14 cellular contexts compared by ENCODE assay signal in genomic region chr16:23950291-23950894, GRCh38.
DNase-seq lines count a peak whose midpoint lies in the region; TF ChIP-seq lines count a peak whose summit lies in the region.
"Had no signal": no experiment of that assay in that cellular context is flagged by ENCODE, and none has a peak within 500 bp of the region (broad histone marks: within the 10 kb centered on the region; RNA-seq: fewer than 3 reads in every experiment).

No MANE protein-coding gene starts in this region.

- peaks cover 9% of the 10 kb centered on the region for H3K4me1 ChIP-seq in vagina
- H3K4me1 ChIP-seq: uterus had no signal

- H3K27me3 Mint-ChIP-seq in activated CD4-positive, alpha-beta memory T cell treated with anti-CD3 and anti-CD28 coated beads, Interleukin-2, amount 10 ng/mL, durations not matched to agents 7 days and 5 days: no peaks in the 10 kb centered on the region
- H3K27me3 Mint-ChIP-seq in immature natural killer cell (ENCODE audit: low read depth in 3 of 3): peaks cover 2 to 5% (median 2%) of the 10 kb centered on the region in 3 donors

- POLR2A ChIA-PET in activated CD4-positive, alpha-beta memory T cell treated with anti-CD3 and anti-CD28 coated beads, Interleukin-2, amount 10 ng/mL, durations not matched to agents 7 days and 5 days (lab: Charles Lee): interaction anchor here (0.7 to 1.6 kb wide), 7 partner anchors 9 to 107 kb away, joined by 3 to 6 read pairs (median 3); no protein-coding TSS in a partner anchor

- TF ChIP-seq POLR2A in vagina (IDR thresholded peaks at IDR 0.05): no peak

- no peaks in the 10 kb centered on the region for H3K9me3 ChIP-seq in vagina
- H3K9me3 ChIP-seq: uterus had no signal

- no peaks in the 10 kb centered on the region for H3K9me3 Mint-ChIP-seq in activated CD4-positive, alpha-beta memory T cell treated with anti-CD3 and anti-CD28 coated beads, Interleukin-2, amount 10 ng/mL, durations not matched to agents 7 days and 5 days
- no peaks in the 10 kb centered on the region for H3K9me3 Mint-ChIP-seq in immature natural killer cell
- H3K9me3 Mint-ChIP-seq: mesothelial cell of epicardium had no signal

- H3K4me3 Mint-ChIP-seq in activated CD4-positive, alpha-beta memory T cell treated with anti-CD3 and anti-CD28 coated beads, Interleukin-2, amount 10 ng/mL, durations not matched to agents 7 days and 5 days: peak overlapping the region; percentile 61
- H3K4me3 Mint-ChIP-seq in immature natural killer cell: peak overlapping the region; percentile 45 to 77 (median 59)
- H3K4me3 Mint-ChIP-seq: mesothelial cell of epicardium had no signal

- peaks cover 7% of the 10 kb centered on the region for H3K36me3 Mint-ChIP-seq in activated CD4-positive, alpha-beta memory T cell treated with anti-CD3 and anti-CD28 coated beads, Interleukin-2, amount 10 ng/mL, durations not matched to agents 7 days and 5 days (ENCODE audit: low read depth)
- H3K36me3 Mint-ChIP-seq in immature natural killer cell: no peaks in the 10 kb centered on the region
- H3K36me3 Mint-ChIP-seq: mesothelial cell of epicardium had no signal

- intact Hi-C loops in vagina (cut with DNase I): no loop called here

- H3K4me1 Mint-ChIP-seq in activated CD4-positive, alpha-beta memory T cell treated with anti-CD3 and anti-CD28 coated beads, Interleukin-2, amount 10 ng/mL, durations not matched to agents 7 days and 5 days: peaks cover 67% of the 10 kb centered on the region
- H3K4me1 Mint-ChIP-seq in immature natural killer cell: peaks cover 75 to 92% of the 10 kb centered on the region in 2 donors

- H3K27ac ChIP-seq in vagina: peak overlapping the region; percentile 33
- H3K27ac ChIP-seq: brain microvascular endothelial cell, GM23248, uterus had no signal

- CTCF ChIA-PET in activated CD4-positive, alpha-beta memory T cell treated with anti-CD3 and anti-CD28 coated beads, Interleukin-2, amount 10 ng/mL, durations not matched to agents 7 days and 5 days (lab: Charles Lee): interaction anchor here (1.0 to 2.2 kb wide), 4 partner anchors 9 to 147 kb away, joined by 3 to 11 read pairs (median 4); no protein-coding TSS in a partner anchor

- TF ChIP-seq CTCF in vagina (IDR thresholded peaks at IDR 0.05): no peak

- H3K27me3 ChIP-seq in vagina: no peaks in the 10 kb centered on the region
- H3K27me3 ChIP-seq: brain microvascular endothelial cell, uterus had no signal

- peak overlapping the region; percentile 100 for H3K27ac Mint-ChIP-seq in activated CD4-positive, alpha-beta memory T cell treated with anti-CD3 and anti-CD28 coated beads, Interleukin-2, amount 10 ng/mL, durations not matched to agents 7 days and 5 days
- peak overlapping the region; percentile 75 to 91 (median 84) for H3K27ac Mint-ChIP-seq in immature natural killer cell
- H3K27ac Mint-ChIP-seq: mesothelial cell of epicardium had no signal

- H3K4me3 ChIP-seq in vagina: no peak overlapping the region
- H3K4me3 ChIP-seq: GM23248, uterus had no signal

- DNase-seq in stimulated activated CD4-positive, alpha-beta T cell treated with anti-CD3 and anti-CD28 coated beads, Interleukin-15, amount 100 ng/mL, for 24 hours: peak; percentile 15
- no peak for DNase-seq in stimulated activated CD4-positive, alpha-beta T cell treated with anti-CD3 and anti-CD28 coated beads, Interleukin-4, amount 100 ng/mL, for 1 hour
- DNase-seq in activated CD4-positive, alpha-beta memory T cell treated with anti-CD3 and anti-CD28 coated beads, Interleukin-2, amount 10 ng/mL, durations not matched to agents 7 days and 5 days: no peak
- DNase-seq in immature natural killer cell (no peak), vagina (ENCODE audit: extremely low spot score in 2 of 2) (no peak), NCI-H2081 (lab: John Stamatoyannopoulos, UW) (no peak), NCI-H146 (lab: John Stamatoyannopoulos, UW) (no peak), NCI-H82 treated with DMSO at 0.1 percent for 48 hours (lab: John Stamatoyannopoulos, UW; ENCODE audit: unreplicated experiment) (no peak)
- DNase-seq: brain microvascular endothelial cell, GM23248, NCI-H1417 treated with DMSO at 0.1 percent for 48 hours, NCI-H774, uterus had no signal

- H3K36me3 ChIP-seq in vagina: no peaks in the 10 kb centered on the region
- H3K36me3 ChIP-seq: brain microvascular endothelial cell, uterus had no signal
